Comparison of ENCODE assay signal across 8 cellular contexts in genomic region chr22:36546092-36546804, GRCh38. TPM values are rescaled to one million over a fixed set of nuclear protein-coding genes. Genes with fewer than 3 reads are reported as not detected.
A peak's percentile ranks its signal among the peaks of the same experiment; 100 is the strongest.
DNase-seq lines count a peak whose midpoint lies in the region; ATAC-seq, FAIRE-seq and TF ChIP-seq lines count a peak whose summit lies in the region.

No MANE protein-coding gene starts in this region.

- H2AFZ ChIP-seq in PC-9 (peak overlapping the region; percentile 52; the same call in 1 of the 2 replicates), K562 (ENCODE audit: low read depth, low read length) (peak overlapping the region; percentile 95)

- H3K27ac ChIP-seq in HL-60 (replicated peaks) (no peak overlapping the region), PC-9 (0 out of 2 replicates have a peak overlapping the region, but pooled peaks have one; percentile 7), K562 (ENCODE audit: extremely low read depth, low read depth, low read length) (peak overlapping the region; percentile 62; the same call in 1 of the 3 replicates), kidney (ENCODE audit: low read depth in 2 of 2, low read length in 2 of 2) (no peak overlapping the region)

- H3K27me3 ChIP-seq in HL-60 (ENCODE audit: insufficient read depth, poor library complexity, severe bottlenecking) (no peaks in the 10 kb centered on the region), PC-9 (ENCODE audit: insufficient read depth, low read depth) (peaks cover 8% of the 10 kb centered on the region), K562 (ENCODE audit: control insufficient read depth in 2 of 2, insufficient read depth in 2 of 2, low read length in 2 of 2) (peaks cover 2 to 9% of the 10 kb centered on the region in 2 experiments; a peak in 3 of 5 replicates)

- H3K27me3 Mint-ChIP-seq in Calu3 (ENCODE audit: unreplicated experiment) = peaks cover 47% of the 10 kb centered on the region

- H3K4me1 Mint-ChIP-seq in Calu3 (ENCODE audit: low read depth, unreplicated experiment) = peaks cover 19% of the 10 kb centered on the region

- no peak overlapping the region for H3K27ac Mint-ChIP-seq in Calu3 (ENCODE audit: unreplicated experiment)

- peak overlapping the region; percentile 54 to 58; a peak in 2 of 4 replicates for H3K9ac ChIP-seq in K562 (ENCODE audit: insufficient read depth in 1 of 2, low read depth in 2 of 2, low read length in 2 of 2)
- no peak overlapping the region for H3K9ac ChIP-seq in kidney (ENCODE audit: low read length in 2 of 2)

- H3K4me1 ChIP-seq in PC-9 (replicated peaks; ENCODE audit: insufficient read depth) (peaks cover 32% of the 10 kb centered on the region), K562 (replicated peaks in 1 of 2; ENCODE audit: control insufficient read depth in 2 of 2, insufficient read depth in 2 of 2, low read length in 2 of 2) (peaks cover 5 to 15% of the 10 kb centered on the region in 2 experiments; a peak in 4 of 5 replicates), kidney (ENCODE audit: control insufficient read depth in 1 of 2, insufficient read depth in 1 of 2, low read depth in 1 of 2, low read length in 2 of 2) (no peaks in the 10 kb centered on the region)

- in situ Hi-C loops in K562 (cut with MboI) = loop anchor here (10.0 kb wide), 1 partner anchor 319 kb away; the partner anchor contains the start of gene NCF4

- 0 out of 2 replicates have a peak, but pooled peaks have one; percentile 3 for TF ChIP-seq EP300 in K562 (IDR thresholded peaks at IDR 0.05; ENCODE audit: low read length)

- CTCF ChIA-PET in Calu3 (lab: Charles Lee) = interaction anchor here (0.6 to 2.0 kb wide), 15 partner anchors 10 to 311 kb away, joined by 3 to 22 read pairs (median 4); partner anchors contain the start of gene IFT27
- CTCF ChIA-PET in PC-9 (lab: Charles Lee) = interaction anchor here (0.6 to 1.7 kb wide), 10 partner anchors 17 to 653 kb away, joined by 3 to 7 read pairs (median 5); partner anchors contain the start of gene IFT27
- CTCF ChIA-PET in K562 (lab: Yijun Ruan, JAX; ENCODE audit: low intra/inter-chr PET ratio) = interaction anchor here (0.9 to 3.1 kb wide), 3 partner anchors 310 to 498 kb away, joined by 5 to 22 read pairs (median 20); no protein-coding TSS in a partner anchor

- no peaks in the 10 kb centered on the region for H3K36me3 ChIP-seq in PC-9 (ENCODE audit: low read depth)
- H3K36me3 ChIP-seq in K562 (ENCODE audit: control insufficient read depth, insufficient read depth, low read length) = no peaks in the 10 kb centered on the region
- no peaks in the 10 kb centered on the region for H3K36me3 ChIP-seq in kidney (ENCODE audit: control insufficient read depth in 1 of 2, insufficient read depth in 2 of 2, low read length in 2 of 2)

- H3K4me3 ChIP-seq in HL-60 (replicated peaks; ENCODE audit: insufficient read depth, low read length) = no peak overlapping the region
- H3K4me3 ChIP-seq in PC-9 = peak overlapping the region; percentile 42
- no peak overlapping the region for H3K4me3 ChIP-seq in K562
- no peak overlapping the region for H3K4me3 ChIP-seq in kidney (ENCODE audit: low read length in 2 of 2)

- H3K9me3 ChIP-seq in PC-9 (ENCODE audit: insufficient read depth, low read depth) (no peaks in the 10 kb centered on the region), K562 (replicated peaks; ENCODE audit: control insufficient read depth, insufficient read depth, low read depth, low read length) (no peaks in the 10 kb centered on the region), kidney (ENCODE audit: control insufficient read depth in 1 of 2, low read length in 2 of 2) (no peaks in the 10 kb centered on the region)

- H3F3A ChIP-seq in PC-9 (ENCODE audit: insufficient read depth, low read depth) = peaks cover 40% of the 10 kb centered on the region

- ATAC-seq in K562 = peak; percentile 93

- TF ChIP-seq CTCF in Calu3 (IDR thresholded peaks at IDR 0.05; ENCODE audit: unreplicated experiment) = peak; percentile 91
- peak; percentile 33 for TF ChIP-seq CTCF in HL-60 (IDR thresholded peaks at IDR 0.05; ENCODE audit: insufficient read depth, low read length)
- TF ChIP-seq CTCF in PC-9 (conservative IDR thresholded peaks at IDR 0.05) = peak; percentile 91
- peak; percentile 61 to 68 (median 63); a peak in 5 of 6 replicates for TF ChIP-seq CTCF in K562 (IDR thresholded peaks at IDR 0.05 in 2 of 3, conservative IDR thresholded peaks at IDR 0.05 in 1 of 3; ENCODE audit: insufficient read depth in 2 of 3, low read depth in 1 of 3, low read length in 3 of 3)
- peak; percentile 22 for TF ChIP-seq CTCF in kidney (IDR thresholded peaks at IDR 0.05; ENCODE audit: borderline replicate concordance, extremely low read depth, insufficient read depth)

- no peaks in the 10 kb centered on the region for H3K9me3 Mint-ChIP-seq in Calu3 (ENCODE audit: low read depth, unreplicated experiment)

- intact Hi-C loops in Calu3 (cut with micrococcal nuclease; ENCODE audit: unreplicated experiment) (loop anchor here (1.0 to 5.0 kb wide), 3 partner anchors 111 to 310 kb away; partner anchors contain the start of gene IFT27), PC-9 (cut with micrococcal nuclease; ENCODE audit: unreplicated experiment) (loop anchor here (1.0 to 5.0 kb wide), 9 partner anchors 115 to 711 kb away; partner anchors contain the start of gene IFT27), K562 (cut with micrococcal nuclease) (loop anchor here (1.0 to 5.0 kb wide), 3 partner anchors 226 to 431 kb away; no protein-coding TSS in a partner anchor), kidney (cut with DNase I) (no loop called here), posterior vena cava (cut with DNase I) (loop anchor here (5.0 to 10.0 kb wide), 3 partner anchors 229 to 311 kb away; partner anchors contain the start of gene IFT27 (in 1 of the 2))

- DNase-seq in Calu3 = peak; percentile 64
- peak in 1 of 2 experiments; percentile 80 for DNase-seq in HL-60 (ENCODE audit: low read depth in 1 of 2, low spot score in 1 of 2)
- peak; percentile 58 to 59 for DNase-seq in PC-9
- DNase-seq in K562 (ENCODE audit: extremely low read depth in 1 of 4, low spot score in 3 of 4) = peak; percentile 75 to 80 (median 78)
- no peak for DNase-seq in kidney
- peak; percentile 57 for DNase-seq in superior temporal gyrus (ENCODE audit: extremely low spot score)
- DNase-seq in posterior vena cava (ENCODE audit: low spot score) = no peak
- DNase-seq in cortex of kidney (lab: John Stamatoyannopoulos, UW) = no peak

- FAIRE-seq in K562 (lab: Jason Lieb, UNC) (peak; percentile 89), kidney (lab: Jason Lieb, UNC) (no peak)

- peak overlapping the region; percentile 80 for H3K4me2 ChIP-seq in PC-9
- peak overlapping the region; percentile 58 for H3K4me2 ChIP-seq in K562 (ENCODE audit: insufficient read depth, low read length)

- POLR2A ChIA-PET in PC-9 (lab: Charles Lee; ENCODE audit: unreplicated experiment) = interaction anchor here (0.6 kb wide), 1 partner anchor 768 kb away, joined by 3 read pairs; no protein-coding TSS in a partner anchor
- POLR2A ChIA-PET in K562 (lab: Yijun Ruan, JAX) = interaction anchor here (0.5 kb wide), 1 partner anchor 257 kb away, joined by 3 read pairs; no protein-coding TSS in a partner anchor

- H3K9me2 ChIP-seq in PC-9 (ENCODE audit: insufficient read depth) = no peaks in the 10 kb centered on the region

- peak; percentile 31 to 51 for TF ChIP-seq RAD21 in K562 (CRISPR knock-in tag; conservative IDR thresholded peaks at IDR 0.05 in 1 of 2, IDR thresholded peaks at IDR 0.05 in 1 of 2)

- no peaks in the 10 kb centered on the region for H3K79me2 ChIP-seq in PC-9 (ENCODE audit: low read depth)
- no peaks in the 10 kb centered on the region for H3K79me2 ChIP-seq in K562 (ENCODE audit: control insufficient read depth, insufficient read depth, low read length)

- no peaks in the 10 kb centered on the region for H3K9me1 ChIP-seq in K562 (ENCODE audit: control insufficient read depth, insufficient read depth, low read length)

- no peak for TF ChIP-seq POLR2A in K562 (conservative IDR thresholded peaks at IDR 0.05)

- 11% methylated on average over 18 of the region's 23 CpGs for WGBS in K562 (ENCODE audit: insufficient coverage, low coverage, missing lambda C conversion rate)

- H3K4me3 Mint-ChIP-seq in Calu3 (ENCODE audit: low read depth, unreplicated experiment) = peak overlapping the region; percentile 4

- BruUV-seq in Calu3 (replicated peaks; lab: Mats Ljungman, UMichigan) (no TSS peak), PC-9 (replicated peaks; lab: Mats Ljungman, UMichigan) (no TSS peak), K562 (replicated peaks; lab: Mats Ljungman, UMichigan) (no TSS peak)

- H3K36me3 Mint-ChIP-seq in Calu3 (ENCODE audit: insufficient read depth, unreplicated experiment) = peaks cover 4% of the 10 kb centered on the region

- H4K20me1 ChIP-seq in PC-9 (ENCODE audit: insufficient read depth) = no peaks in the 10 kb centered on the region
- no peaks in the 10 kb centered on the region for H4K20me1 ChIP-seq in K562 (replicated peaks; ENCODE audit: control insufficient read depth, insufficient read depth, low read length)

RNA-seq across cellular contexts. Expression of gene EIF3D, which starts 17.3 kb away (rescaled TPM):
- 214 and 224 TPM in 2 replicates for total RNA-seq in Calu3 (2022)
- 270 and 312 TPM in 2 replicates for total RNA-seq in PC-9 (2021)
- 224 and 314 TPM in 2 replicates for total RNA-seq in K562 (2011; cell fraction: chromatin; rRNA removed; ENCODE audit: low replicate concordance)
- 208 and 235 TPM in 2 replicates for total RNA-seq in K562 (2011; cell fraction: nucleolus; rRNA removed)
- total RNA-seq in K562 (2011; cell fraction: nucleoplasm; rRNA removed) = 194 and 205 TPM in 2 replicates
- total RNA-seq in K562 (2014; rRNA removed) = 279 and 290 TPM in 2 replicates
- total RNA-seq in K562 (2014; rRNA removed; fragmentation: Illumina TruSeq; extraction: Trizol) = 256 and 278 TPM in 2 replicates
- 265 and 279 TPM in 2 replicates for total RNA-seq in K562 (2015; rRNA removed; fragmentation: Illumina TruSeq; extraction: Trizol)
- total RNA-seq in K562 (2021) = 191 and 207 TPM in 2 replicates
- 397 and 422 TPM in 2 replicates for polyA plus RNA-seq in K562 (2011; rRNA removed)
- polyA plus RNA-seq in K562 (2011; cell fraction: cytosol; rRNA removed) = 502 and 509 TPM in 2 replicates
- 297 TPM in 2 replicates for polyA plus RNA-seq in K562 (2011; cell fraction: nucleus; rRNA removed)
- polyA plus RNA-seq in K562 (2012) = 208 and 287 TPM in 2 replicates
- polyA plus RNA-seq in K562 (2014; fragmentation: Illumina TruSeq; extraction: Trizol) = 368 and 398 TPM in 2 replicates
- 100 to 1,000 TPM; 199 to 351 TPM for polyA plus RNA-seq in K562 (2014; fragmentation: Nextera tagmentation; extraction: Ambion mirVana)
- polyA plus RNA-seq in K562 (2014; rRNA removed) = 278 and 293 TPM in 2 replicates
- polyA minus RNA-seq in K562 (2011; rRNA and poly(A)+ RNA removed) = 513 and 629 TPM in 2 replicates
- 261 and 266 TPM in 2 replicates for polyA minus RNA-seq in K562 (2011; cell fraction: cytosol; rRNA and poly(A)+ RNA removed)
- 122 and 177 TPM in 2 replicates for polyA minus RNA-seq in K562 (2011; cell fraction: nucleus; rRNA and poly(A)+ RNA removed)
- 140 TPM for total RNA-seq in kidney
- polyA plus RNA-seq in kidney (ENCODE audit: insufficient read depth, low read depth, low replicate concordance) = 129 TPM
- 100 to 1,000 TPM in 1 of 2 donors, 10 to 100 TPM in 1; 98.6 to 106 TPM for total RNA-seq in posterior vena cava

RNA-seq across cellular contexts. Expression of gene FOXRED2, which starts 39.4 kb away (rescaled TPM):
- total RNA-seq in Calu3 (2022) = 27.9 and 29.4 TPM in 2 replicates
- 42.1 and 42.4 TPM in 2 replicates for total RNA-seq in PC-9 (2021)
- total RNA-seq in K562 (2011; cell fraction: chromatin; rRNA removed; ENCODE audit: low replicate concordance) = 10.1 and 19.1 TPM in 2 replicates
- 17.4 and 20.0 TPM in 2 replicates for total RNA-seq in K562 (2011; cell fraction: nucleolus; rRNA removed)
- total RNA-seq in K562 (2011; cell fraction: nucleoplasm; rRNA removed) = 16.1 and 24.4 TPM in 2 replicates
- 11.2 and 14.1 TPM in 2 replicates for total RNA-seq in K562 (2014; rRNA removed)
- total RNA-seq in K562 (2014; rRNA removed; fragmentation: Illumina TruSeq; extraction: Trizol) = 5.7 and 5.8 TPM in 2 replicates
- total RNA-seq in K562 (2015; rRNA removed; fragmentation: Illumina TruSeq; extraction: Trizol) = 7.8 and 8.9 TPM in 2 replicates
- total RNA-seq in K562 (2021) = 42.3 and 48.4 TPM in 2 replicates
- polyA plus RNA-seq in K562 (2011; rRNA removed) = 2.8 and 3.8 TPM in 2 replicates
- polyA plus RNA-seq in K562 (2011; cell fraction: cytosol; rRNA removed) = 4.5 and 6.9 TPM in 2 replicates
- polyA plus RNA-seq in K562 (2011; cell fraction: nucleus; rRNA removed) = 5.0 and 9.6 TPM in 2 replicates
- polyA plus RNA-seq in K562 (2012) = 15.8 and 21.8 TPM in 2 replicates
- polyA plus RNA-seq in K562 (2014; fragmentation: Illumina TruSeq; extraction: Trizol) = 19.8 and 20.6 TPM in 2 replicates
- polyA plus RNA-seq in K562 (2014; fragmentation: Nextera tagmentation; extraction: Ambion mirVana) = 1 to 10 TPM; 5.4 to 5.7 TPM
- polyA plus RNA-seq in K562 (2014; rRNA removed) = 10.1 and 14.3 TPM in 2 replicates
- polyA minus RNA-seq in K562 (2011; rRNA and poly(A)+ RNA removed) = 4.2 and 5.8 TPM in 2 replicates
- 11.1 and 14.3 TPM in 2 replicates for polyA minus RNA-seq in K562 (2011; cell fraction: cytosol; rRNA and poly(A)+ RNA removed)
- polyA minus RNA-seq in K562 (2011; cell fraction: nucleus; rRNA and poly(A)+ RNA removed) = 4.0 and 4.6 TPM in 2 replicates
- 8.5 TPM for total RNA-seq in kidney
- 6.5 TPM for polyA plus RNA-seq in kidney (ENCODE audit: insufficient read depth, low read depth, low replicate concordance)
- 10 to 100 TPM in 1 of 2 donors, 1 to 10 TPM in 1; 7.9 to 17.2 TPM for total RNA-seq in posterior vena cava

Comparison
In these comparisons a context has a peak if more than half of its experiments do, and no peak if none do; other contexts are left out.
1. DNase-seq: peak in Calu3 (single experiment), PC-9 (2 of 2), K562 (4 of 4) and superior temporal gyrus (single experiment); none in kidney (single experiment), posterior vena cava (single experiment) and cortex of kidney (single experiment).
2. CTCF ChIP-seq: peak in every context shown above with its lines; median percentile 91 in Calu3; 91 in PC-9; 63 in K562; 33 in HL-60; 22 in kidney.
3. H3K27ac ChIP-seq: peak in PC-9 (single experiment) and K562 (single experiment); none in HL-60 (single experiment) and kidney (0 of 2).
4. H3K9ac ChIP-seq: peak in K562 (2 of 2); none in kidney (0 of 2).